25 cellular contexts compared by ENCODE assay signal in the genomic region with DNA sequence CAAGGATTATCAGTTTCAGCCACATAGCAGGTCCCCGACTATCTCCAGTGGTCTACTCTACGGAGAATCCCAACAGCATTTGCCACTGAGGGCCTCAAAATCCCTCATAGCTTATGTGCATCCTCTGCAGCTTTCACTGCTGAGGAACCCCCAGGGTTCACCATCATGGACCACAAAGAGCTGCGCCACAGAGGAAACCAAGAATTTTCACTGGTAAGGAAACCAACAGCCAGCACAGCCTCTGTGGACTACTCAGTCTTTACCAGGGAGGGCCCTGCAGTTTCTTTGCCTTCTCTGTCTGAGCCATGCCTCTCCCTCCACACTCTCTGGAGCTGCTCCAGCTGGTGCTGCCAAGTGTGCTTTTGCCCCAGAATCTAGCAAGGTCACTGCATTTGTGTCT.
"Had no signal": no experiment of that assay in that cellular context is flagged by ENCODE, and none has a peak within 500 bp of the region (broad histone marks: within the 10 kb centered on the region; RNA-seq: fewer than 3 reads in every experiment).

No MANE protein-coding gene starts in this region.

- H3K9me3 ChIP-seq: colonic mucosa, esophagus squamous epithelium, gastrocnemius medialis, mucosa of descending colon had no signal

- H3K27me3 ChIP-seq: colonic mucosa, esophagus squamous epithelium, gastrocnemius medialis, heart right ventricle, left lung had no signal

- H3K27ac ChIP-seq: colonic mucosa, epithelial cell of prostate, esophagus squamous epithelium, gastrocnemius medialis, heart right ventricle, left lung, lower lobe of right lung had no signal

- DNase-seq: colonic mucosa; cortex of kidney; effector CD8-positive, alpha-beta T cell; effector memory CD8-positive, alpha-beta T cell; erythroblast; esophagus squamous epithelium; foreskin fibroblast; foreskin melanocyte; gastrocnemius medialis; glutamatergic neuron; head of caudate nucleus; heart right ventricle; hippocampal formation; left cardiac atrium; left lung; left ventricle myocardium superior; lower lobe of right lung; mesenchymal stem cell; mucosa of descending colon; naive B cell had no signal

- H3K36me3 ChIP-seq: colonic mucosa, esophagus squamous epithelium, gastrocnemius medialis, heart right ventricle, left lung, lower lobe of right lung had no signal

- H3K4me1 ChIP-seq: colonic mucosa, esophagus squamous epithelium, gastrocnemius medialis, heart right ventricle, left lung, lower lobe of right lung had no signal

- FAIRE-seq: endometrium, islet of Langerhans, keratinocyte had no signal

- ATAC-seq: effector memory CD8-positive, alpha-beta T cell; esophagus mucosa; gastrocnemius medialis; heart right ventricle; left cardiac atrium; left lung; left ventricle myocardium superior; mucosa of descending colon had no signal

- H3K4me3 ChIP-seq: colonic mucosa, esophagus squamous epithelium, gastrocnemius medialis, heart right ventricle, left lung, lower lobe of right lung, mucosa of descending colon had no signal
